In the genomic region with DNA sequence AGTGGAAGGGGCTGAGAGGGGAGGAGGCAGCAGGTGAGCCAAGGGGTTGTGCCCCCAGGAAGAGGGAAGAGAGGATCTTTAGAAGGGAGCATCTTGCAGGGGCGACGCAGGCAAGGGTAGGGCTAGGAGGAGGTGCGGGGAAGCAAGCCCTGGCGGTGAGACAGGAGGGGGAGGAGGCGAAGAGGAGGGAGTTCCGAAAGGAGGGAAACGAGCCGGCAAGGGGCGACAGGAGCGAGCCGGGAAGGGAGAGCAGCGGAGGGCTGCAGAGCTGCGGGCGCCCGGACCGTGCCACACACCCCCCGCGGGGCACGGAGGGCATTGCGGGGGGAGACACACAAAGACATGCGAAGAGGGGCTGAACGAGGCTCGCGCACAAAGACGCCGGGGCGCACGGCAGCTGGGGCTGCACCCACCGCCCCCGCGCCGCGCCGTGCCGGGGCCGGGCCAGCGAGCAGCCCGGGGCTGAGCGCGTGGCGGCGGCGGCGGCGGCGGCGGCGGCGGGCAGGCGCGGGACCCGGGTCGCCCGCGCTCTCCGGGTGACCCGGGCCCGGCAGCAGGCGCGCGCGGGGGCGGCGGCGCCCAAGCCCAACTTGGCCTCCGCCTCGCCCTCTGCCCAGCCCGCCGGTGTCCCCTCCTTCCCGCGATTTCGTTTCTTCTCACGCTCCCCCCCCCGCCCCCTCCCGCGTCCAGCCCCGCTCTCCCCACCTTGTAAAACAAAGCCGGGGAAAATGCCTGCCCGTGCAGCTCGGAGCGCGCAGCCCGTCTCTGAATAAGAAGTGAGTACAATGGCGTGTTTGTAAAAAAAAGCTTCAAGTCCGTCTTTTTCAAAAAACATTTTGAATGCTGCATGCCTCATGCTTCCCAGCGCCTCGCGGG, we compare ENCODE assay signal across 8 cellular contexts. TPM values are rescaled to one million over a fixed set of nuclear protein-coding genes. Genes with fewer than 3 reads are reported as not detected.
A peak's percentile ranks its signal among the peaks of the same experiment; 100 is the strongest.
DNase-seq lines count a peak whose midpoint lies in the region; ATAC-seq, FAIRE-seq and TF ChIP-seq lines count a peak whose summit lies in the region.

A gene with protein sequence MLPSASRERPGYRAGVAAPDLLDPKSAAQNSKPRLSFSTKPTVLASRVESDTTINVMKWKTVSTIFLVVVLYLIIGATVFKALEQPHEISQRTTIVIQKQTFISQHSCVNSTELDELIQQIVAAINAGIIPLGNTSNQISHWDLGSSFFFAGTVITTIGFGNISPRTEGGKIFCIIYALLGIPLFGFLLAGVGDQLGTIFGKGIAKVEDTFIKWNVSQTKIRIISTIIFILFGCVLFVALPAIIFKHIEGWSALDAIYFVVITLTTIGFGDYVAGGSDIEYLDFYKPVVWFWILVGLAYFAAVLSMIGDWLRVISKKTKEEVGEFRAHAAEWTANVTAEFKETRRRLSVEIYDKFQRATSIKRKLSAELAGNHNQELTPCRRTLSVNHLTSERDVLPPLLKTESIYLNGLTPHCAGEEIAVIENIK (plus strand): TSS at position 206 of the 876 bp plus-strand sequence. CDS start 649 bp downstream, at position 855.

- H3K27ac ChIP-seq in A549 (peak within 1 kb of the TSS in 1 of 2 experiments; percentile 62; a peak in 3 of 6 replicates), body of pancreas (no peak within 1 kb of the TSS), HepG2 (ENCODE audit: extremely low read length, insufficient read depth, low read length) (no peak within 1 kb of the TSS), upper lobe of right lung (no peak within 1 kb of the TSS)

- TF ChIP-seq RAD21 in A549 (conservative IDR thresholded peaks at IDR 0.05 in 1 of 2, IDR thresholded peaks at IDR 0.05 in 1 of 2), result no peak
- TF ChIP-seq RAD21 in HepG2 (CRISPR knock-in tag; IDR thresholded peaks at IDR 0.05), result no peak

- no peak for TF ChIP-seq POLR2A in A549 (IDR thresholded peaks at IDR 0.05; ENCODE audit: low read length)
- TF ChIP-seq POLR2A in body of pancreas (IDR thresholded peaks at IDR 0.05), result no peak
- TF ChIP-seq POLR2A in HepG2 (IDR thresholded peaks at IDR 0.05; ENCODE audit: insufficient read depth in 1 of 2, low read depth in 2 of 2, low read length in 2 of 2), result no peak

- TF ChIP-seq EP300 in A549 (IDR thresholded peaks at IDR 0.05), result no peak
- no peak for TF ChIP-seq EP300 in HepG2 (IDR thresholded peaks at IDR 0.05; ENCODE audit: low read depth in 2 of 2, low read length in 2 of 2)
- TF ChIP-seq EP300 in HepG2 (CRISPR knock-in tag; IDR thresholded peaks at IDR 0.05; ENCODE audit: borderline replicate concordance), result no peak

- CTCF ChIA-PET in A549 (lab: Yijun Ruan, JAX) (no interaction called here), HepG2 (lab: Yijun Ruan, JAX; ENCODE audit: low intra/inter-chr PET ratio, low total read pairs) (no interaction called here)

- TF ChIP-seq CTCF in A549 (IDR thresholded peaks at IDR 0.05) (no peak), body of pancreas (IDR thresholded peaks at IDR 0.05) (no peak), HepG2 (CRISPR knock-in tag; IDR thresholded peaks at IDR 0.05) (no peak), upper lobe of right lung (IDR thresholded peaks at IDR 0.05) (no peak)

- BruUV-seq in HepG2 (replicated peaks; lab: Mats Ljungman, UMichigan), result no TSS peak

- no peak within 1 kb of the TSS for H2AFZ ChIP-seq in HepG2 (ENCODE audit: low read length)

- H3K4me2 ChIP-seq in A549, result peak within 1 kb of the TSS; percentile 88
- peak within 1 kb of the TSS; percentile 39; the same call in 1 of the 2 replicates for H3K4me2 ChIP-seq in HepG2 (ENCODE audit: low read depth, low read length)

- no peaks in the 10 kb centered on the region for H4K20me1 ChIP-seq in HepG2 (ENCODE audit: insufficient read depth, low read length)

- ATAC-seq in A549 (peak; percentile 60 to 71; a peak in 4 of 6 replicates), body of pancreas (peak; percentile 38), HepG2 (peak; percentile 77), upper lobe of right lung (peak; percentile 23), HG02870 (IDR thresholded peaks at IDR 0.05; ENCODE audit: unreplicated experiment) (no peak)

- no peak within 1 kb of the TSS for H3K9ac ChIP-seq in HepG2 (ENCODE audit: insufficient read depth, low read depth, low read length)

- DNase-seq in A549 (ENCODE audit: low read depth in 1 of 2, low spot score in 1 of 2) (no peak), HAP-1 (ENCODE audit: low spot score in 2 of 2) (peak; percentile 42 to 74), body of pancreas (no peak), HepG2 (ENCODE audit: low spot score) (no peak), upper lobe of right lung (peak; percentile 53), NCI-H446 (lab: John Stamatoyannopoulos, UW) (no peak)
- no peak for DNase-seq in stimulated activated CD4-positive, alpha-beta T cell treated with anti-CD3 and anti-CD28 coated beads, Interleukin-4, amount 100 ng/mL, for 4 hours

- in situ Hi-C loops in HAP-1 (cut with MboI; ENCODE audit: low sequenced_read_pairs), result no loop called here
- in situ Hi-C loops in HepG2 (cut with HindIII; ENCODE audit: extremely low pct_ligation_motif_present, low pct_unique_long_range_greater_than_20kb), result no loop called here

- POLR2A ChIA-PET in A549 (lab: Yijun Ruan, JAX) (no interaction called here), HepG2 (lab: Yijun Ruan, JAX) (no interaction called here)

- H3K9me3 ChIP-seq in A549 (no peaks in the 10 kb centered on the region; the same call in 2 of the 3 replicates), HAP-1 (no peaks in the 10 kb centered on the region), body of pancreas (no peaks in the 10 kb centered on the region), HepG2 (ENCODE audit: low read length) (no peaks in the 10 kb centered on the region), upper lobe of right lung (no peaks in the 10 kb centered on the region)

- intact Hi-C loops in body of pancreas (cut with DNase I), result no loop called here
- intact Hi-C loops in HepG2 (cut with micrococcal nuclease; ENCODE audit: unreplicated experiment), result no loop called here
- intact Hi-C loops in upper lobe of right lung (cut with DNase I), result no loop called here

- no peaks in the 10 kb centered on the region for H3K79me2 ChIP-seq in HepG2 (ENCODE audit: insufficient read depth, low read length)

- H3K4me3 ChIP-seq in A549 (peak within 1 kb of the TSS; percentile 50), HAP-1 (peak within 1 kb of the TSS; percentile 46), body of pancreas (no peak within 1 kb of the TSS), HepG2 (replicated peaks in 1 of 3; ENCODE audit: insufficient read depth in 1 of 3, low read depth in 2 of 3, low read length in 3 of 3) (peak within 1 kb of the TSS in 1 of 3 experiments; percentile 16; a peak in 1 of 6 replicates), upper lobe of right lung (peak within 1 kb of the TSS; percentile 25)

- no peak for FAIRE-seq in A549 (lab: Jason Lieb, UNC)
- FAIRE-seq in HepG2 (lab: Jason Lieb, UNC), result no peak

- H3K4me1 ChIP-seq in A549 (peaks cover 7% of the 10 kb centered on the region; the same call in 1 of the 3 replicates), HAP-1 (peaks cover 8% of the 10 kb centered on the region), body of pancreas (peaks cover 15% of the 10 kb centered on the region), HepG2 (ENCODE audit: insufficient read depth, low read length) (no peaks in the 10 kb centered on the region), upper lobe of right lung (no peaks in the 10 kb centered on the region)

- WGBS in A549 (ENCODE audit: missing lambda C conversion rate), result 2% methylated on average over 50 of the region's 88 CpGs
- WGBS in body of pancreas, 2 donors, result 0 to 1% methylated on average over 26 to 58 of the region's 88 CpGs
- WGBS in HepG2 (ENCODE audit: low lambda C conversion rate), result 7% methylated on average over 30 of the region's 88 CpGs

- no peaks in the 10 kb centered on the region for H3K36me3 ChIP-seq in HAP-1 (replicated peaks)
- H3K36me3 ChIP-seq in body of pancreas (replicated peaks in 1 of 2; ENCODE audit: insufficient read depth in 1 of 2, low read depth in 2 of 2), result no peaks in the 10 kb centered on the region
- no peaks in the 10 kb centered on the region for H3K36me3 ChIP-seq in HepG2 (replicated peaks in 1 of 2; ENCODE audit: control insufficient read depth in 1 of 2, insufficient read depth in 2 of 2, low read length in 2 of 2)
- no peaks in the 10 kb centered on the region for H3K36me3 ChIP-seq in upper lobe of right lung

- H3K27me3 ChIP-seq in HAP-1 (ENCODE audit: low read depth), result no peaks in the 10 kb centered on the region
- peaks cover 0 to 7% of the 10 kb centered on the region in 2 donors for H3K27me3 ChIP-seq in body of pancreas
- peaks cover 2 to 43% of the 10 kb centered on the region in 2 experiments; a peak in 3 of 5 replicates for H3K27me3 ChIP-seq in HepG2 (ENCODE audit: control insufficient read depth in 1 of 2, insufficient read depth in 2 of 2, low read length in 2 of 2)
- peaks cover 59% of the 10 kb centered on the region for H3K27me3 ChIP-seq in upper lobe of right lung

RNA-seq across cellular contexts. Expression of the gene that starts here (rescaled TPM):
- polyA plus RNA-seq in A549 (2011; rRNA removed) (not detected in 2 replicates), A549 (2017; fragmentation: RNase III; extraction: RNeasy Plus Mini Kit Qiagen cat#74134 plus additional on column Dnase treatment) (0.04 to 0.07 TPM (median 0.07 TPM) in 3 replicates), HepG2 (2011; rRNA removed) (not detected in 2 replicates)
- not detected in 2 replicates for polyA plus RNA-seq in A549 (2012; cell fraction: cytosol; rRNA removed)
- not detected in 2 replicates for polyA plus RNA-seq in A549 (2012; cell fraction: nucleus; rRNA removed)
- polyA minus RNA-seq in A549 (2011; rRNA and poly(A)+ RNA removed), result 0.25 TPM in 1 of 2 replicates, not detected in the other
- total RNA-seq in body of pancreas (1 to 10 TPM in 1 of 2 donors, not detected in 1; 1.6 TPM), HepG2 (2016; rRNA removed; fragmentation: Illumina TruSeq; extraction: Trizol) (not detected in 2 replicates), upper lobe of right lung (0.26 TPM)
- not detected in 2 replicates for total RNA-seq in HepG2 (2016; cell fraction: cytosol; rRNA removed; fragmentation: Illumina TruSeq; extraction: Trizol; ENCODE audit: low read depth)
- total RNA-seq in HepG2 (2016; cell fraction: insoluble cytoplasmic fraction; rRNA removed; fragmentation: Illumina TruSeq; extraction: Trizol), result not detected in 2 replicates
- total RNA-seq in HepG2 (2016; cell fraction: membrane; rRNA removed; fragmentation: Illumina TruSeq; extraction: Trizol), result not detected in 2 replicates
- total RNA-seq in HepG2 (2016; cell fraction: nucleus; rRNA removed; fragmentation: Illumina TruSeq; extraction: Trizol), result not detected in 2 replicates
- not detected in 2 replicates for polyA plus RNA-seq in HepG2 (2011; cell fraction: cytosol; rRNA removed)
- not detected in 2 replicates for polyA plus RNA-seq in HepG2 (2011; cell fraction: nucleus; rRNA removed)
- not detected in 2 replicates for polyA plus RNA-seq in HepG2 (2012)
- not detected in 2 replicates for polyA plus RNA-seq in HepG2 (2016; cell fraction: cytosol; fragmentation: Illumina TruSeq; extraction: Trizol; ENCODE audit: low read depth)
- polyA plus RNA-seq in HepG2 (2016; cell fraction: insoluble cytoplasmic fraction; fragmentation: Illumina TruSeq; extraction: Trizol; ENCODE audit: low read depth), result not detected in 2 replicates
- not detected in 2 replicates for polyA plus RNA-seq in HepG2 (2016; cell fraction: membrane; fragmentation: Illumina TruSeq; extraction: Trizol; ENCODE audit: low read depth)
- polyA plus RNA-seq in HepG2 (2016; cell fraction: nucleus; fragmentation: Illumina TruSeq; extraction: Trizol; ENCODE audit: insufficient read depth, low read depth), result not detected in 2 replicates
- not detected in 2 replicates for polyA minus RNA-seq in HepG2 (2011; rRNA and poly(A)+ RNA removed; ENCODE audit: low replicate concordance)
- polyA minus RNA-seq in HepG2 (2011; cell fraction: cytosol; rRNA and poly(A)+ RNA removed), result not detected in 2 replicates
- polyA minus RNA-seq in HepG2 (2011; cell fraction: nucleus; rRNA and poly(A)+ RNA removed), result not detected in 2 replicates

Comparison
In these comparisons a context has a peak if more than half of its experiments do, and no peak if none do; other contexts are left out.
1. Peak in ATAC-seq, H3K4me3 ChIP-seq and H3K4me2 ChIP-seq in A549; RNA of the gene not detected or under 1 TPM.
2. Peak in ATAC-seq and H3K4me2 ChIP-seq in HepG2; RNA of the gene not detected or under 1 TPM.
3. Peak in DNase-seq, ATAC-seq and H3K4me3 ChIP-seq in upper lobe of right lung; RNA of the gene not detected or under 1 TPM.
4. DNase-seq: peak in HAP-1 (2 of 2); none in A549 (0 of 2), body of pancreas (0 of 4), HepG2 (single experiment), stimulated activated CD4-positive, alpha-beta T cell treated with anti-CD3 and anti-CD28 coated beads, Interleukin-4, amount 100 ng/mL, for 4 hours (0 of 2) and NCI-H446 (0 of 2).